Comparison of ENCODE assay signal across 2 cellular contexts in the genomic region with DNA sequence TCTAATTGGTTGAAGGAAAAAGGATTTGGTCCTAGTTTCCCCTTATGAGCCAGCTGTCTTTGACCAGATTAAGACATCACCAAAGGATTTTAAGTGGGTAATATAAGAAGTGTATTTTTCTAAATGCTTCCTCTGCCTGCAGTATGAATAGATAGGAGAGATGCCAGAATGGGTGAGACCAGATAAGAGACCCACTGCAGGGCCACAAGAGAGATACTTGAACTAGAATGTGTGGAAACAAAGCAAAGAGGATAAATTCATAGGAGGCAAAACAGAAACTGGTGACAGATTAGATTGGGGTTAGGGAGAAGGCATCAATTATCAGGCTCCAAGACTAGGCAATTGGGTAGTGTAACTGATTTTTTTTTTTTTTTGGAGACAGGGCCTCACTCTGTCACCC.
TF ChIP-seq lines count a peak whose summit lies in the region.

No MANE protein-coding gene starts in this region.

TF ChIP-seq in SK-N-SH, 30 proteins besides CTCF, POLR2A, EP300 and RAD21 (continued from another document):
- TF ChIP-seq RCOR1 (IDR thresholded peaks at IDR 0.05; ENCODE audit: low read length): no peak
- TF ChIP-seq, protein P1, sequence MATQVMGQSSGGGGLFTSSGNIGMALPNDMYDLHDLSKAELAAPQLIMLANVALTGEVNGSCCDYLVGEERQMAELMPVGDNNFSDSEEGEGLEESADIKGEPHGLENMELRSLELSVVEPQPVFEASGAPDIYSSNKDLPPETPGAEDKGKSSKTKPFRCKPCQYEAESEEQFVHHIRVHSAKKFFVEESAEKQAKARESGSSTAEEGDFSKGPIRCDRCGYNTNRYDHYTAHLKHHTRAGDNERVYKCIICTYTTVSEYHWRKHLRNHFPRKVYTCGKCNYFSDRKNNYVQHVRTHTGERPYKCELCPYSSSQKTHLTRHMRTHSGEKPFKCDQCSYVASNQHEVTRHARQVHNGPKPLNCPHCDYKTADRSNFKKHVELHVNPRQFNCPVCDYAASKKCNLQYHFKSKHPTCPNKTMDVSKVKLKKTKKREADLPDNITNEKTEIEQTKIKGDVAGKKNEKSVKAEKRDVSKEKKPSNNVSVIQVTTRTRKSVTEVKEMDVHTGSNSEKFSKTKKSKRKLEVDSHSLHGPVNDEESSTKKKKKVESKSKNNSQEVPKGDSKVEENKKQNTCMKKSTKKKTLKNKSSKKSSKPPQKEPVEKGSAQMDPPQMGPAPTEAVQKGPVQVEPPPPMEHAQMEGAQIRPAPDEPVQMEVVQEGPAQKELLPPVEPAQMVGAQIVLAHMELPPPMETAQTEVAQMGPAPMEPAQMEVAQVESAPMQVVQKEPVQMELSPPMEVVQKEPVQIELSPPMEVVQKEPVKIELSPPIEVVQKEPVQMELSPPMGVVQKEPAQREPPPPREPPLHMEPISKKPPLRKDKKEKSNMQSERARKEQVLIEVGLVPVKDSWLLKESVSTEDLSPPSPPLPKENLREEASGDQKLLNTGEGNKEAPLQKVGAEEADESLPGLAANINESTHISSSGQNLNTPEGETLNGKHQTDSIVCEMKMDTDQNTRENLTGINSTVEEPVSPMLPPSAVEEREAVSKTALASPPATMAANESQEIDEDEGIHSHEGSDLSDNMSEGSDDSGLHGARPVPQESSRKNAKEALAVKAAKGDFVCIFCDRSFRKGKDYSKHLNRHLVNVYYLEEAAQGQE (IDR thresholded peaks at IDR 0.05; ENCODE audit: low read depth, low read length): no peak

TF ChIP-seq in SK-N-SH treated with all-trans-retinoic acid at 6 μM for 48 hours, 23 proteins besides CTCF, POLR2A, EP300 and RAD21 (continued from another document):
- TF ChIP-seq ISL1 (CRISPR knock-in tag; IDR thresholded peaks at IDR 0.05): no peak
- TF ChIP-seq, protein P2, sequence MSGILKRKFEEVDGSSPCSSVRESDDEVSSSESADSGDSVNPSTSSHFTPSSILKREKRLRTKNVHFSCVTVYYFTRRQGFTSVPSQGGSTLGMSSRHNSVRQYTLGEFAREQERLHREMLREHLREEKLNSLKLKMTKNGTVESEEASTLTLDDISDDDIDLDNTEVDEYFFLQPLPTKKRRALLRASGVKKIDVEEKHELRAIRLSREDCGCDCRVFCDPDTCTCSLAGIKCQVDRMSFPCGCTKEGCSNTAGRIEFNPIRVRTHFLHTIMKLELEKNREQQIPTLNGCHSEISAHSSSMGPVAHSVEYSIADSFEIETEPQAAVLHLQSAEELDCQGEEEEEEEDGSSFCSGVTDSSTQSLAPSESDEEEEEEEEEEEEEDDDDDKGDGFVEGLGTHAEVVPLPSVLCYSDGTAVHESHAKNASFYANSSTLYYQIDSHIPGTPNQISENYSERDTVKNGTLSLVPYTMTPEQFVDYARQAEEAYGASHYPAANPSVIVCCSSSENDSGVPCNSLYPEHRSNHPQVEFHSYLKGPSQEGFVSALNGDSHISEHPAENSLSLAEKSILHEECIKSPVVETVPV (CRISPR knock-in tag; IDR thresholded peaks at IDR 0.05): no peak
- TF ChIP-seq, protein P3, sequence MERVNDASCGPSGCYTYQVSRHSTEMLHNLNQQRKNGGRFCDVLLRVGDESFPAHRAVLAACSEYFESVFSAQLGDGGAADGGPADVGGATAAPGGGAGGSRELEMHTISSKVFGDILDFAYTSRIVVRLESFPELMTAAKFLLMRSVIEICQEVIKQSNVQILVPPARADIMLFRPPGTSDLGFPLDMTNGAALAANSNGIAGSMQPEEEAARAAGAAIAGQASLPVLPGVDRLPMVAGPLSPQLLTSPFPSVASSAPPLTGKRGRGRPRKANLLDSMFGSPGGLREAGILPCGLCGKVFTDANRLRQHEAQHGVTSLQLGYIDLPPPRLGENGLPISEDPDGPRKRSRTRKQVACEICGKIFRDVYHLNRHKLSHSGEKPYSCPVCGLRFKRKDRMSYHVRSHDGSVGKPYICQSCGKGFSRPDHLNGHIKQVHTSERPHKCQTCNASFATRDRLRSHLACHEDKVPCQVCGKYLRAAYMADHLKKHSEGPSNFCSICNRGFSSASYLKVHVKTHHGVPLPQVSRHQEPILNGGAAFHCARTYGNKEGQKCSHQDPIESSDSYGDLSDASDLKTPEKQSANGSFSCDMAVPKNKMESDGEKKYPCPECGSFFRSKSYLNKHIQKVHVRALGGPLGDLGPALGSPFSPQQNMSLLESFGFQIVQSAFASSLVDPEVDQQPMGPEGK (CRISPR knock-in tag; IDR thresholded peaks at IDR 0.05; ENCODE audit: borderline replicate concordance): no peak
- no peak for TF ChIP-seq BACH2 (CRISPR knock-in tag; IDR thresholded peaks at IDR 0.05; ENCODE audit: borderline replicate concordance)
- no peak for TF ChIP-seq ZFP30 (CRISPR knock-in tag; IDR thresholded peaks at IDR 0.05)
- TF ChIP-seq, protein P4, sequence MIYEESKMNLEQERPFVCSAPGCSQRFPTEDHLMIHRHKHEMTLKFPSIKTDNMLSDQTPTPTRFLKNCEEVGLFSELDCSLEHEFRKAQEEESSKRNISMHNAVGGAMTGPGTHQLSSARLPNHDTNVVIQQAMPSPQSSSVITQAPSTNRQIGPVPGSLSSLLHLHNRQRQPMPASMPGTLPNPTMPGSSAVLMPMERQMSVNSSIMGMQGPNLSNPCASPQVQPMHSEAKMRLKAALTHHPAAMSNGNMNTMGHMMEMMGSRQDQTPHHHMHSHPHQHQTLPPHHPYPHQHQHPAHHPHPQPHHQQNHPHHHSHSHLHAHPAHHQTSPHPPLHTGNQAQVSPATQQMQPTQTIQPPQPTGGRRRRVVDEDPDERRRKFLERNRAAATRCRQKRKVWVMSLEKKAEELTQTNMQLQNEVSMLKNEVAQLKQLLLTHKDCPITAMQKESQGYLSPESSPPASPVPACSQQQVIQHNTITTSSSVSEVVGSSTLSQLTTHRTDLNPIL (CRISPR knock-in tag; IDR thresholded peaks at IDR 0.05; ENCODE audit: low read depth): no peak
- no peak for TF ChIP-seq ZC3H10 (CRISPR knock-in tag; IDR thresholded peaks at IDR 0.05)
